8 cellular contexts compared by ENCODE assay signal in the genomic region with DNA sequence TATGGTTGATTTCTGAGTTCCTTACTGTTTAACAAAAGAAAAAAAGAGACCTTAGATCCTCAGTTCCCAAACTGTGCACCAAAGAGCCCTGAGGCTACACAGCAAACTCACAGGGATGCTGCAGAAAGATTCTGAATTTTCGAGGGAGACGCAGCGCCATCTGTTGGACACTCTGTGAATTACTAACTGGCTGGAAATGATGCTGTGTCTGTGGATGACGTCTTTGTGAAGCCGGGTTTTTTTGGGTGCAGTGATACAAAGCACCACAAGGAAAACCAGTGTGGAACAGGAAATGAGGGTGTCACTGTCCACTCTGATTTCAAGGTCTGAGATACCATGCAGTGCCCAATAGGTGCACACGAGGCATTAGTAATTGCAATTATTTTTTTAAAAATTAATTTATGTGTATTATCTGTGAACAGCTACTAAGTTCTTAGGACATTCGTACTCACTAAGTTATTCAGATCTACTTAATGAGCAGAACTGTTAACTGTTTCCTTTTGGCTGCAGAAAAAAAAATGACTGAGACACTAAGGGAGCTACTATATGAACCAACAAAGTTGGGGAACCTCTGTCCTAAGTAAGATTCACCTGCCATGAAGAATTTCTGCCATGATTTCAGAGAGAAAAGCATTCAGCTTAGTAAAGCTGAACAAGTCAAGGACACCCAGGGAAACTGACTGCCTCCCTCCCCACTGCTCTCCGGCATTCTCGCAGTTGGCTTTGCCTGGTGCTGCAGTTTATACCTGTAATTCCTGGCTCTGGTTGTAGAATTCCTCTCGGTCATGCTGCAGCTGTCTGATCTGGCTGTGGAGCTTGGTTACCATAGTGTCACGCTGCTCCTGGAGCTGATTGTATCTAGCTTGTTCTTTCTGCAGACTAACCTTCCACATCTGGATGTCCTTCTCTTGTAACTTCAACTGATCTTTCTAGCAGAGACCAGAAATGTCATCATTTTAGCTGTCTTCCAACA. TPM values are rescaled to one million over a fixed set of nuclear protein-coding genes. Genes with fewer than 3 reads are reported as not detected.
DNase-seq lines count a peak whose midpoint lies in the region; ATAC-seq, FAIRE-seq and TF ChIP-seq lines count a peak whose summit lies in the region.

No MANE protein-coding gene starts in this region.

- FAIRE-seq in keratinocyte (lab: Jason Lieb, UNC) = peak; percentile 81

- no peaks in the 10 kb centered on the region for H3K9me1 ChIP-seq in keratinocyte (ENCODE audit: control insufficient read depth, extremely low read depth, insufficient read depth, low read length)

- no peak for ATAC-seq in GM18858 (IDR thresholded peaks at IDR 0.05; ENCODE audit: unreplicated experiment)

- H3K9ac ChIP-seq in BLaER1 treated with 17β-estradiol and CSF1 and Interleukin-3, amounts not matched to agents 10 nM and 100 nM = peak overlapping the region in 8 of 11 experiments; percentile 14 to 62 (median 53); a peak in 10 of 22 replicates
- H3K9ac ChIP-seq in GM23248 (no peak overlapping the region), keratinocyte (ENCODE audit: control insufficient read depth, extremely low read depth, insufficient read depth, low read length) (no peak overlapping the region)

- H3K79me2 ChIP-seq in GM23248 (ENCODE audit: insufficient read depth) = no peaks in the 10 kb centered on the region
- no peaks in the 10 kb centered on the region for H3K79me2 ChIP-seq in keratinocyte (ENCODE audit: control insufficient read depth, insufficient read depth, low read length)

- in situ Hi-C loops in GM23248 (cut with MboI) = no loop called here
- in situ Hi-C loops in T47D (cut with HindIII; ENCODE audit: low pct_unique_long_range_greater_than_20kb, low sequenced_read_pairs) = no loop called here

- H3K4me2 ChIP-seq in BLaER1 treated with 17β-estradiol and CSF1 and Interleukin-3, amounts not matched to agents 10 nM and 100 nM = peak overlapping the region in 5 of 11 experiments; percentile 30 to 81 (median 54); a peak in 9 of 22 replicates
- H3K4me2 ChIP-seq in GM23248 (ENCODE audit: unreplicated experiment) = no peak overlapping the region
- no peak overlapping the region for H3K4me2 ChIP-seq in keratinocyte (ENCODE audit: control insufficient read depth, extremely low read depth, insufficient read depth, low read depth, low read length)

- H3K27me3 ChIP-seq in BLaER1 treated with 17β-estradiol and CSF1 and Interleukin-3, amounts not matched to agents 10 nM and 100 nM = no peaks in the 10 kb centered on the region
- H3K27me3 ChIP-seq in GM23248 (replicated peaks; ENCODE audit: insufficient read depth) = no peaks in the 10 kb centered on the region
- no peaks in the 10 kb centered on the region for H3K27me3 ChIP-seq in WERI-Rb-1 (ENCODE audit: insufficient read depth, low read depth, severe bottlenecking)
- no peaks in the 10 kb centered on the region for H3K27me3 ChIP-seq in keratinocyte (ENCODE audit: control insufficient read depth, extremely low read depth, insufficient read depth, low read length)

- DNase-seq in GM23248 = peak; percentile 93
- peak; percentile 40 for DNase-seq in NCI-H2029 treated with DMSO at 0.1 percent for 48 hours (lab: John Stamatoyannopoulos, UW)
- DNase-seq in WERI-Rb-1 = peak; percentile 69
- peak; percentile 81 to 93 for DNase-seq in T47D (ENCODE audit: low read depth in 1 of 2, low spot score in 1 of 2)
- no peak for DNase-seq in keratinocyte (ENCODE audit: low read depth, low spot score)
- peak; percentile 53 to 71 for DNase-seq in stimulated activated CD4-positive, alpha-beta T cell treated with anti-CD3 and anti-CD28 coated beads, Interleukin-1b, Interleukin-23, amount 100 ng/mL, for 4 hours (ENCODE audit: low read depth in 2 of 2)

- H3K4me1 ChIP-seq in BLaER1 treated with 17β-estradiol and CSF1 and Interleukin-3, amounts not matched to agents 10 nM and 100 nM = peaks cover 0 to 23% (median 12%) of the 10 kb centered on the region in 10 experiments; a peak in 19 of 20 replicates
- H3K4me1 ChIP-seq in GM23248 (ENCODE audit: insufficient read depth) = no peaks in the 10 kb centered on the region
- no peaks in the 10 kb centered on the region for H3K4me1 ChIP-seq in keratinocyte (ENCODE audit: control insufficient read depth, extremely low read depth, insufficient read depth, low read length)

- 41 to 42% methylated on average over 11 of the region's 11 CpGs for WGBS in GM23248 (ENCODE audit: low coverage in 1 of 2, low lambda C conversion rate in 2 of 2, missing lambda C conversion rate in 2 of 2), 2 experiments

- H4K20me1 ChIP-seq in BLaER1 treated with 17β-estradiol and CSF1 and Interleukin-3, amounts not matched to agents 10 nM and 100 nM = peaks cover 0 to 3% (median 0%) of the 10 kb centered on the region in 11 experiments; a peak in 2 of 22 replicates
- H4K20me1 ChIP-seq in GM23248 (ENCODE audit: insufficient read depth) (no peaks in the 10 kb centered on the region), keratinocyte (ENCODE audit: control insufficient read depth, extremely low read depth, insufficient read depth, low read length) (no peaks in the 10 kb centered on the region)

- no peaks in the 10 kb centered on the region for H3K9me3 ChIP-seq in BLaER1 treated with 17β-estradiol and CSF1 and Interleukin-3, amounts not matched to agents 10 nM and 100 nM (replicated peaks in 1 of 11)
- H3K9me3 ChIP-seq in GM23248 (ENCODE audit: low read depth) = no peaks in the 10 kb centered on the region
- H3K9me3 ChIP-seq in WERI-Rb-1 (ENCODE audit: severe bottlenecking) = no peaks in the 10 kb centered on the region
- H3K9me3 ChIP-seq in keratinocyte (ENCODE audit: control insufficient read depth, low read depth, low read length) = no peaks in the 10 kb centered on the region

- dilution Hi-C loops in keratinocyte (cut with MboI; ENCODE audit: extremely low pct_ligation_motif_present, low sequenced_read_pairs) = no loop called here

- no peaks in the 10 kb centered on the region for H3K9me2 ChIP-seq in GM23248 (ENCODE audit: insufficient read depth)

- peaks cover 13% of the 10 kb centered on the region for H3F3A ChIP-seq in GM23248 (ENCODE audit: insufficient read depth)

- H2AFZ ChIP-seq in GM23248 (no peak overlapping the region), keratinocyte (ENCODE audit: control insufficient read depth, low read length) (no peak overlapping the region)

- H3K4me3 ChIP-seq in BLaER1 treated with 17β-estradiol and CSF1 and Interleukin-3, amounts not matched to agents 10 nM and 100 nM = no peak overlapping the region
- no peak overlapping the region for H3K4me3 ChIP-seq in GM23248
- no peak overlapping the region for H3K4me3 ChIP-seq in WERI-Rb-1 (ENCODE audit: low read depth, low read length)
- H3K4me3 ChIP-seq in keratinocyte (ENCODE audit: control insufficient read depth in 2 of 3, extremely low read depth in 1 of 3, insufficient read depth in 2 of 3, low read depth in 1 of 3, low read length in 3 of 3) = no peak overlapping the region

- peaks cover 77 to 96% (median 88%) of the 10 kb centered on the region in 11 experiments for H3K36me3 ChIP-seq in BLaER1 treated with 17β-estradiol and CSF1 and Interleukin-3, amounts not matched to agents 10 nM and 100 nM
- H3K36me3 ChIP-seq in GM23248 (ENCODE audit: low read depth) (peaks cover 52% of the 10 kb centered on the region), WERI-Rb-1 (peaks cover 68% of the 10 kb centered on the region), keratinocyte (ENCODE audit: control insufficient read depth in 2 of 2, extremely low read depth in 1 of 2, insufficient read depth in 2 of 2, low read length in 2 of 2) (peaks cover 24 to 28% of the 10 kb centered on the region in 2 experiments)

- TF ChIP-seq CTCF in WERI-Rb-1 (IDR thresholded peaks at IDR 0.05; ENCODE audit: low read depth, low read length) (peak; percentile 88), keratinocyte (optimal IDR thresholded peaks at IDR 0.05 in 1 of 3, IDR thresholded peaks at IDR 0.05 in 1 of 3, conservative IDR thresholded peaks at IDR 0.05 in 1 of 3; ENCODE audit: extremely low read depth in 1 of 3, insufficient read depth in 2 of 3, low read length in 3 of 3) (peak; percentile 78 to 99 (median 92))

- peak overlapping the region in 8 of 11 experiments; percentile 48 to 79 (median 68); a peak in 15 of 22 replicates for H3K27ac ChIP-seq in BLaER1 treated with 17β-estradiol and CSF1 and Interleukin-3, amounts not matched to agents 10 nM and 100 nM
- no peak overlapping the region for H3K27ac ChIP-seq in GM23248
- H3K27ac ChIP-seq in WERI-Rb-1 = no peak overlapping the region
- no peak overlapping the region for H3K27ac ChIP-seq in keratinocyte (ENCODE audit: control insufficient read depth, insufficient read depth, low read length)

RNA-seq across cellular contexts. Expression of a gene that starts 23.4 kb away (rescaled TPM):
- 2.3 and 6.2 TPM in 2 replicates for total RNA-seq in GM23248 (2014; rRNA removed; shearing (Covaris generic))
- polyA plus RNA-seq in GM23248 (2016; fragmentation: Nextera tagmentation; extraction: Ambion mirVana) (9.8 and 10.4 TPM in 2 replicates), keratinocyte (2.9 to 4.7 TPM (median 3.6 TPM) in 3 replicates)
- 1.0 TPM for polyA plus RNA-seq in keratinocyte (2011; ENCODE audit: low read depth)
- polyA plus RNA-seq in keratinocyte (2011; cell fraction: cytosol; rRNA removed) = 5.9 and 6.8 TPM in 2 replicates
- 4.9 and 5.2 TPM in 2 replicates for polyA plus RNA-seq in keratinocyte (2011; cell fraction: nucleus; rRNA removed)
- 3.3 and 4.5 TPM in 2 replicates for polyA plus RNA-seq in keratinocyte (2012; ENCODE audit: low replicate concordance)
- polyA minus RNA-seq in keratinocyte = 2.1 to 8.9 TPM (median 4.1 TPM) in 3 replicates
- 3.3 TPM for polyA minus RNA-seq in keratinocyte (2011; cell fraction: cytosol; rRNA and poly(A)+ RNA removed)
- 1.3 and 1.8 TPM in 2 replicates for polyA minus RNA-seq in keratinocyte (2011; cell fraction: nucleus; rRNA and poly(A)+ RNA removed)

RNA-seq across cellular contexts. Expression of a gene that starts 24.1 kb away (rescaled TPM):
- total RNA-seq in GM23248 (2014; rRNA removed; shearing (Covaris generic)) = 0.32 and 1.0 TPM in 2 replicates
- polyA plus RNA-seq in GM23248 (2016; fragmentation: Nextera tagmentation; extraction: Ambion mirVana) (0.22 and 0.89 TPM in 2 replicates), keratinocyte (0.24 to 0.41 TPM (median 0.32 TPM) in 3 replicates)
- polyA plus RNA-seq in keratinocyte (2011; ENCODE audit: low read depth) = not detected
- polyA plus RNA-seq in keratinocyte (2011; cell fraction: cytosol; rRNA removed) = 0.33 and 0.39 TPM in 2 replicates
- 0.42 and 0.91 TPM in 2 replicates for polyA plus RNA-seq in keratinocyte (2011; cell fraction: nucleus; rRNA removed)
- 0.23 and 0.56 TPM in 2 replicates for polyA plus RNA-seq in keratinocyte (2012; ENCODE audit: low replicate concordance)
- polyA minus RNA-seq in keratinocyte = 0.16 to 0.75 TPM (median 0.16 TPM) in 3 replicates
- not detected for polyA minus RNA-seq in keratinocyte (2011; cell fraction: cytosol; rRNA and poly(A)+ RNA removed)
- polyA minus RNA-seq in keratinocyte (2011; cell fraction: nucleus; rRNA and poly(A)+ RNA removed) = 0.63 and 0.93 TPM in 2 replicates

RNA-seq across cellular contexts. Expression of a gene that starts 42.3 kb away (rescaled TPM):
- 22.4 and 33.0 TPM in 2 replicates for total RNA-seq in GM23248 (2014; rRNA removed; shearing (Covaris generic))
- polyA plus RNA-seq in GM23248 (2016; fragmentation: Nextera tagmentation; extraction: Ambion mirVana) = 18.8 and 19.6 TPM in 2 replicates
- polyA plus RNA-seq in keratinocyte = 26.1 to 28.6 TPM (median 27.7 TPM) in 3 replicates
- 21.6 TPM for polyA plus RNA-seq in keratinocyte (2011; ENCODE audit: low read depth)
- polyA plus RNA-seq in keratinocyte (2011; cell fraction: cytosol; rRNA removed) = 12.2 and 21.2 TPM in 2 replicates
- polyA plus RNA-seq in keratinocyte (2011; cell fraction: nucleus; rRNA removed) = 87.3 and 97.0 TPM in 2 replicates
- 13.2 and 14.6 TPM in 2 replicates for polyA plus RNA-seq in keratinocyte (2012; ENCODE audit: low replicate concordance)
- 41.8 to 99.1 TPM (median 79.9 TPM) in 3 replicates for polyA minus RNA-seq in keratinocyte
- 18.6 TPM for polyA minus RNA-seq in keratinocyte (2011; cell fraction: cytosol; rRNA and poly(A)+ RNA removed)
- polyA minus RNA-seq in keratinocyte (2011; cell fraction: nucleus; rRNA and poly(A)+ RNA removed) = 47.8 and 94.9 TPM in 2 replicates

Comparison
In these comparisons a context has a peak if more than half of its experiments do, and no peak if none do; other contexts are left out.
1. H3K27ac ChIP-seq: peak in BLaER1 treated with 17β-estradiol and CSF1 and Interleukin-3, amounts not matched to agents 10 nM and 100 nM (8 of 11); none in GM23248 (single experiment), WERI-Rb-1 (single experiment) and keratinocyte (single experiment).
2. H3K9ac ChIP-seq: peak in BLaER1 treated with 17β-estradiol and CSF1 and Interleukin-3, amounts not matched to agents 10 nM and 100 nM (8 of 11); none in GM23248 (single experiment) and keratinocyte (single experiment).